Comparison of ENCODE assay signal across 9 cellular contexts in the genomic region with DNA sequence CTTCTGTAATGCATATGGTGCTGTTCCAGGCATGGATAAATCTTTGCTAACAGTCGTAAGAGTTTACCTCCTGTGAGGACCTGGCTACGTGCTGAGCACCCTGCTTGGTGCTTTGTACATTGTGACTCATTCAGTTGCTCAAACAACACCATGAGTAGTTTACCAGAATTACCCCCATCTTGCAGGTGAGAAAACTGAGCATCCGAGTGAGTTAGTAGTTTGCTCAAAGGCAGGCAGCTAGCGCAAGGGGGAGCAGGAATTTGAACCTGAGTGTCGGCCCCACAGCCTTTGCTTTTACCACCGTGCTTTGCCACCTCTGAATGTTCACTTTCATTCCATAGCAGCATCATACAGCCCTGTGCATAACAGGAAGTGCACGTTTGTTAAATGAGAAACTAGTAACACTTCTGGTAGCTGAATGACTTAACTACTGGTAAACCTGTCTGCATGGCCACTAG.
A peak's percentile ranks its signal among the peaks of the same experiment; 100 is the strongest.
DNase-seq lines count a peak whose midpoint lies in the region; ATAC-seq and TF ChIP-seq lines count a peak whose summit lies in the region.
"Had no signal": no experiment of that assay in that cellular context is flagged by ENCODE, and none has a peak within 500 bp of the region (broad histone marks: within the 10 kb centered on the region; RNA-seq: fewer than 3 reads in every experiment).

No MANE protein-coding gene starts in this region.

- no peak overlapping the region for H3K4me3 ChIP-seq in transverse colon
- H3K4me3 ChIP-seq in heart right ventricle: no peak overlapping the region

- H3K27me3 ChIP-seq in transverse colon: no peaks in the 10 kb centered on the region
- no peaks in the 10 kb centered on the region for H3K27me3 ChIP-seq in heart right ventricle

- no peaks in the 10 kb centered on the region for H3K4me1 ChIP-seq in transverse colon
- H3K4me1 ChIP-seq in heart right ventricle: no peaks in the 10 kb centered on the region

- TF ChIP-seq POLR2A in transverse colon (IDR thresholded peaks at IDR 0.05): no peak

- H3K27ac Mint-ChIP-seq in activated naive CD4-positive, alpha-beta T cell treated with anti-CD3 and anti-CD28 coated beads, Interleukin-2, amount 50 U/mL, for 72 hours: peak overlapping the region; percentile 69 to 95
- H3K27ac Mint-ChIP-seq: B cell had no signal

- TF ChIP-seq EP300 in transverse colon (IDR thresholded peaks at IDR 0.05; ENCODE audit: low read depth): no peak

- peaks cover 0 to 3% of the 10 kb centered on the region in 2 donors for H3K9me3 Mint-ChIP-seq in activated naive CD4-positive, alpha-beta T cell treated with anti-CD3 and anti-CD28 coated beads, Interleukin-2, amount 50 U/mL, for 72 hours

- WGBS in transverse colon (ENCODE audit: low coverage in 1 of 2), 2 donors: 71 to 74% methylated on average over 3 to 7 of the region's 7 CpGs
- 87 to 90% methylated on average over 7 of the region's 7 CpGs for WGBS in heart right ventricle, 2 donors

- TF ChIP-seq CTCF in transverse colon (IDR thresholded peaks at IDR 0.05): no peak
- TF ChIP-seq CTCF in heart right ventricle (IDR thresholded peaks at IDR 0.05): no peak

- in situ Hi-C loops in transverse colon (cut with MboI; ENCODE audit: low pct_ligation_motif_present in 1 of 4, low pct_unique_long_range_greater_than_20kb in 1 of 4, low sequenced_read_pairs in 3 of 4): no loop called here

- H3K36me3 ChIP-seq in transverse colon: no peaks in the 10 kb centered on the region
- H3K36me3 ChIP-seq in heart right ventricle: peaks cover 0 to 22% (median 0%) of the 10 kb centered on the region in 9 donors

- H3K36me3 Mint-ChIP-seq in activated naive CD4-positive, alpha-beta T cell treated with anti-CD3 and anti-CD28 coated beads, Interleukin-2, amount 50 U/mL, for 72 hours: peaks cover 9 to 32% of the 10 kb centered on the region in 2 donors

- H3K9me3 ChIP-seq in transverse colon: no peaks in the 10 kb centered on the region
- H3K9me3 ChIP-seq in heart right ventricle: no peaks in the 10 kb centered on the region

- H3K27ac ChIP-seq in transverse colon (peak overlapping the region in 3 of 4 donors; percentile 4 to 34 (median 18)), heart right ventricle (no peak overlapping the region)

- peak; percentile 50 for DNase-seq in activated naive CD4-positive, alpha-beta T cell treated with Interleukin-2 at 50 U/mL for 16 hours
- no peak for DNase-seq in activated naive CD4-positive, alpha-beta T cell treated with anti-CD3 and anti-CD28 coated beads, Interleukin-2, amount 50 U/mL, for 16 hours
- peak in 1 of 2 donors; percentile 60 for DNase-seq in activated naive CD4-positive, alpha-beta T cell treated with anti-CD3 and anti-CD28 coated beads, Interleukin-2, amount 50 U/mL, for 72 hours (ENCODE audit: low spot score in 2 of 2)
- DNase-seq in transverse colon: no peak
- DNase-seq in superior temporal gyrus (ENCODE audit: extremely low spot score): no peak
- no peak for DNase-seq in heart right ventricle

- ATAC-seq in HG03159 (IDR thresholded peaks at IDR 0.05; ENCODE audit: unreplicated experiment): peak; percentile 84
- ATAC-seq in activated naive CD4-positive, alpha-beta T cell treated with anti-CD3 and anti-CD28 coated beads, Interleukin-2, amount 50 U/mL, for 72 hours: peak; percentile 96
- no peak for ATAC-seq in HG03571 (IDR thresholded peaks at IDR 0.05; ENCODE audit: unreplicated experiment)
- no peak for ATAC-seq in heart right ventricle

- intact Hi-C loops in transverse colon (cut with DNase I; ENCODE audit: low total_unique reads) (no loop called here), heart right ventricle (cut with DNase I) (loop anchor here in 1 of 10 donors (10.0 kb wide), 1 partner anchor 1227 kb away; no protein-coding TSS in a partner anchor)

Comparison
In these comparisons a context has a peak if more than half of its experiments do, and no peak if none do; other contexts are left out.
1. ATAC-seq: peak in HG03159 (single experiment) and activated naive CD4-positive, alpha-beta T cell treated with anti-CD3 and anti-CD28 coated beads, Interleukin-2, amount 50 U/mL, for 72 hours (2 of 2); none in HG03571 (single experiment) and heart right ventricle (0 of 8).
2. H3K27ac ChIP-seq: peak in transverse colon (3 of 4); none in heart right ventricle (0 of 10).